Comparison of ENCODE assay signal across 9 cellular contexts in the genomic region with DNA sequence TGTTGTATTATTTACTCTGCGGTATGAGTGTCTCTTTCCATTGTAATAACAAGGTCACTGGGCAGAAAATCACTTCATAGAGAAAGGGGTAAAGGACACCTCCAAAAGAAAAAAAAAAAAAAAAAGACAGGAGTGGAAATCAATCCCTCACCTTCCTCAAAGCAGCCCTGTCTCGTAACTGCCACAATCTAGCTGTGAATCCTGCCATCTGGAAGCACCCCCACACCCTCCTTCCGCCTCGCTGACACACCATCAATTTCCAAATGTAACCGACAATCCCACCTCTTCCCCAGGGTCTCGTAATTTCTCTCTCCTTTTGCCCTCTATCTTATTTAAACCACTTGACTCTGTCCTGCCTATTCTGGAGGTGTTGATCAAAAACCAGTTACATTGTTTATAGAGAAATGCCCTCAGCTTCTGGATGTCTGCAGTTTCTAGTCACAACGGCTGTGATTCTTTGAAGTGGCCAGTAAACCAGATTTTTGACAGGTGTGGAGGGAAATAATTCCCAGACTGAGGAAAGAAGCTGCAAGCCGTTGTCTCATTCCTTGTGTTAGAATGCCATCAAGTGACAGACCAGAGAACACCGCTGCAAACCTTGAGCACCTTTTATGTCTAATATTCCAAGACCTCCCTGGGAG. TPM values are rescaled to one million over a fixed set of nuclear protein-coding genes. Genes with fewer than 3 reads are reported as not detected.
DNase-seq lines count a peak whose midpoint lies in the region; ATAC-seq, FAIRE-seq and TF ChIP-seq lines count a peak whose summit lies in the region.
"Had no signal": no experiment of that assay in that cellular context is flagged by ENCODE, and none has a peak within 500 bp of the region (broad histone marks: within the 10 kb centered on the region; RNA-seq: fewer than 3 reads in every experiment).

No MANE protein-coding gene starts in this region.

- FAIRE-seq in kidney (lab: Jason Lieb, UNC), result no peak

- peak; percentile 61 for DNase-seq in DMS114 treated with DMSO at 0.1 percent for 48 hours (lab: John Stamatoyannopoulos, UW; ENCODE audit: unreplicated experiment)
- peak; percentile 18 for DNase-seq in KBM-7
- DNase-seq in RWPE2 (ENCODE audit: low spot score), result no peak
- no peak for DNase-seq in kidney
- DNase-seq in cortex of kidney (lab: John Stamatoyannopoulos, UW), result no peak
- no peak for DNase-seq in GF-D8 (lab: John Stamatoyannopoulos, UW)
- DNase-seq: activated CD8-positive, alpha-beta memory T cell treated with anti-CD3 and anti-CD28 coated beads for 24 hours had no signal

- H3K36me3 ChIP-seq in RWPE2 (ENCODE audit: low read depth) (no peaks in the 10 kb centered on the region), kidney (ENCODE audit: control insufficient read depth in 1 of 2, insufficient read depth in 2 of 2, low read length in 2 of 2) (no peaks in the 10 kb centered on the region)

- in situ Hi-C loops in KBM-7 (cut with MboI; ENCODE audit: low pct_unique_long_range_greater_than_20kb, low sequenced_read_pairs), result no loop called here

- intact Hi-C loops in kidney (cut with DNase I), result no loop called here

- ATAC-seq in RWPE2 (ENCODE audit: low read depth), result no peak
- no peak for ATAC-seq in HG03439 (IDR thresholded peaks at IDR 0.05; ENCODE audit: unreplicated experiment)
- no peak for ATAC-seq in HG03378 (IDR thresholded peaks at IDR 0.05; ENCODE audit: unreplicated experiment)

- H3K27me3 ChIP-seq in RWPE2 (ENCODE audit: insufficient read depth, poor library complexity, severe bottlenecking), result peaks cover 13% of the 10 kb centered on the region

- H3K4me3 ChIP-seq in RWPE2 (ENCODE audit: severe bottlenecking) (no peak overlapping the region), kidney (ENCODE audit: low read length in 2 of 2) (no peak overlapping the region)

- H3K9me3 ChIP-seq in RWPE2 (ENCODE audit: severe bottlenecking) (no peaks in the 10 kb centered on the region), kidney (ENCODE audit: control insufficient read depth in 1 of 2, low read length in 2 of 2) (no peaks in the 10 kb centered on the region)

- H3K4me1 ChIP-seq in RWPE2 (ENCODE audit: insufficient read depth, poor library complexity, severe bottlenecking) (no peaks in the 10 kb centered on the region), kidney (ENCODE audit: control insufficient read depth in 1 of 2, insufficient read depth in 1 of 2, low read depth in 1 of 2, low read length in 2 of 2) (no peaks in the 10 kb centered on the region)

- TF ChIP-seq CTCF in RWPE2 (IDR thresholded peaks at IDR 0.05; ENCODE audit: poor library complexity, severe bottlenecking) (peak; percentile 25), kidney (IDR thresholded peaks at IDR 0.05; ENCODE audit: borderline replicate concordance, extremely low read depth, insufficient read depth) (peak; percentile 13)

- no peak overlapping the region for H3K27ac ChIP-seq in RWPE2 (ENCODE audit: poor library complexity, severe bottlenecking)
- no peak overlapping the region for H3K27ac ChIP-seq in kidney (ENCODE audit: low read depth in 2 of 2, low read length in 2 of 2)

- no peak overlapping the region for H3K9ac ChIP-seq in kidney (ENCODE audit: low read length in 2 of 2)

RNA-seq across cellular contexts. Expression of a gene that starts 9.1 kb away (rescaled TPM):
- 60.5 TPM for total RNA-seq in kidney
- 87.9 TPM for polyA plus RNA-seq in kidney (ENCODE audit: insufficient read depth, low read depth, low replicate concordance)

Comparison
In these comparisons a context has a peak if more than half of its experiments do, and no peak if none do; other contexts are left out.
1. DNase-seq: peak in DMS114 treated with DMSO at 0.1 percent for 48 hours (single experiment) and KBM-7 (single experiment); none in RWPE2 (single experiment), kidney (single experiment), cortex of kidney (single experiment) and GF-D8 (single experiment).